8 cellular contexts compared by ENCODE assay signal in genomic region chr12:105083551-105084105, GRCh38. TPM values are rescaled to one million over a fixed set of nuclear protein-coding genes. Genes with fewer than 3 reads are reported as not detected.
DNase-seq lines count a peak whose midpoint lies in the region; ATAC-seq and TF ChIP-seq lines count a peak whose summit lies in the region.

No MANE protein-coding gene starts in this region.

- H2AK5ac ChIP-seq in trophoblast cell (ENCODE audit: low read length): no peak overlapping the region

- H3K27ac ChIP-seq in 22Rv1 (peak overlapping the region; percentile 79), trophoblast cell (ENCODE audit: low read depth, low read length) (no peak overlapping the region)

- H2BK120ac ChIP-seq in trophoblast cell (ENCODE audit: insufficient read depth, low read length, poor library complexity): no peak overlapping the region

- peak overlapping the region; percentile 68 for H3K4me2 ChIP-seq in trophoblast cell (ENCODE audit: low read length)

- in situ Hi-C loops in GM13977 (cut with MboI; ENCODE audit: low pct_unique_long_range_greater_than_20kb, low sequenced_read_pairs, unreplicated experiment): no loop called here

- intact Hi-C loops in left ventricle myocardium superior (cut with micrococcal nuclease): no loop called here

- no peak overlapping the region for H2AFZ ChIP-seq in trophoblast cell (ENCODE audit: insufficient read depth, low read length, poor library complexity)

- no CpG with 5 or more reads among the region's 18 CpGs for WGBS in trophoblast cell (ENCODE audit: extremely low coverage, insufficient coverage, insufficient read length)

- no peak overlapping the region for H3K23ac ChIP-seq in trophoblast cell (ENCODE audit: low read length)

- peaks cover 4 to 9% of the 10 kb centered on the region in 2 experiments for H3K4me1 ChIP-seq in trophoblast cell (ENCODE audit: control insufficient read depth in 1 of 2, insufficient read depth in 2 of 2, low read length in 2 of 2)

- H2BK12ac ChIP-seq in trophoblast cell (ENCODE audit: low read length): no peak overlapping the region

- no peak for TF ChIP-seq CTCF in 22Rv1 (IDR thresholded peaks at IDR 0.05)
- no peak for TF ChIP-seq CTCF in GM13977 (IDR thresholded peaks at IDR 0.05; ENCODE audit: extremely low read depth, insufficient read depth, missing control alignments)

- no peaks in the 10 kb centered on the region for H3K36me3 ChIP-seq in trophoblast cell (ENCODE audit: control insufficient read depth in 1 of 2, insufficient read depth in 2 of 2, low read length in 2 of 2)

- ATAC-seq in left ventricle myocardium superior: peak; percentile 74

- no peak overlapping the region for H3K4ac ChIP-seq in trophoblast cell (ENCODE audit: low read depth, low read length)

- H3K79me1 ChIP-seq in trophoblast cell (ENCODE audit: low read length): no peaks in the 10 kb centered on the region

- H3K9me3 ChIP-seq in trophoblast cell (ENCODE audit: insufficient read depth, low read depth, low read length): no peaks in the 10 kb centered on the region

- peaks cover 5% of the 10 kb centered on the region for H3K27me3 ChIP-seq in trophoblast cell (ENCODE audit: insufficient read depth, low read length)

- DNase-seq in GM13977 (ENCODE audit: low spot score) (peak; percentile 22), NCI-H1694 treated with DMSO at 0.1 percent for 48 hours (lab: John Stamatoyannopoulos, UW) (peak; percentile 28), amniotic stem cell (lab: John Stamatoyannopoulos, UW) (peak; percentile 29), left ventricle myocardium superior (peak; percentile 77), trophoblast cell (peak; percentile 31 to 47), KG1 (lab: John Stamatoyannopoulos, UW) (no peak)
- no peak for DNase-seq in stimulated activated naive CD4-positive, alpha-beta T cell (lab: John Stamatoyannopoulos, UW)

- H4K91ac ChIP-seq in trophoblast cell (ENCODE audit: low read depth, low read length): peak overlapping the region; percentile 7

- H3K9ac ChIP-seq in trophoblast cell (ENCODE audit: low read length): no peak overlapping the region

- H3K79me2 ChIP-seq in trophoblast cell (ENCODE audit: control insufficient read depth, insufficient read depth, low read length, poor library complexity): no peaks in the 10 kb centered on the region

- H4K12ac ChIP-seq in trophoblast cell (ENCODE audit: low read depth, low read length): no peak overlapping the region

- peak overlapping the region; percentile 16 for H4K8ac ChIP-seq in trophoblast cell (ENCODE audit: low read depth, low read length)

- H2BK5ac ChIP-seq in trophoblast cell (ENCODE audit: low read depth, low read length, poor library complexity): no peak overlapping the region

- no peak overlapping the region for H3K4me3 ChIP-seq in trophoblast cell (ENCODE audit: low read depth, low read length)

- no peak overlapping the region for H3K14ac ChIP-seq in trophoblast cell (ENCODE audit: low read length)

- no peak overlapping the region for H3K18ac ChIP-seq in trophoblast cell (ENCODE audit: low read length)

RNA-seq across cellular contexts. Expression of gene ALDH1L2, which starts 0.6 kb away (rescaled TPM):
- total RNA-seq in left ventricle myocardium superior: 2.5 TPM
- 1.00 and 1.2 TPM in 2 replicates for polyA plus RNA-seq in trophoblast cell (2013)

RNA-seq across cellular contexts. Expression of gene WASHC4, which starts 23.9 kb away (rescaled TPM):
- 26.4 TPM for total RNA-seq in left ventricle myocardium superior
- 30.2 and 30.4 TPM in 2 replicates for polyA plus RNA-seq in trophoblast cell (2013)

Comparison
In these comparisons a context has a peak if more than half of its experiments do, and no peak if none do; other contexts are left out.
1. DNase-seq: peak in GM13977 (single experiment), NCI-H1694 treated with DMSO at 0.1 percent for 48 hours (single experiment), amniotic stem cell (single experiment), left ventricle myocardium superior (single experiment) and trophoblast cell (2 of 2); none in KG1 (single experiment) and stimulated activated naive CD4-positive, alpha-beta T cell (0 of 6).